In genomic region chr17:80981062-80981902, GRCh38 we compare ENCODE assay signal across 1 cellular context.
TF ChIP-seq lines count a peak whose summit lies in the region.

No MANE protein-coding gene starts in this region.

TF ChIP-seq in H1, 55 proteins besides CTCF, POLR2A, EP300 and RAD21:
- no peak for TF ChIP-seq YY1 (IDR thresholded peaks at IDR 0.05; ENCODE audit: low read depth, low read length)
- TF ChIP-seq KDM4A (IDR thresholded peaks at IDR 0.05; ENCODE audit: low read depth, low read length, severe bottlenecking): peak; percentile 79
- peak; percentile 75 for TF ChIP-seq GABPA (IDR thresholded peaks at IDR 0.05; ENCODE audit: borderline replicate concordance, insufficient read depth, low read length)
